Comparison of ENCODE assay signal across 1 cellular context in the genomic region with DNA sequence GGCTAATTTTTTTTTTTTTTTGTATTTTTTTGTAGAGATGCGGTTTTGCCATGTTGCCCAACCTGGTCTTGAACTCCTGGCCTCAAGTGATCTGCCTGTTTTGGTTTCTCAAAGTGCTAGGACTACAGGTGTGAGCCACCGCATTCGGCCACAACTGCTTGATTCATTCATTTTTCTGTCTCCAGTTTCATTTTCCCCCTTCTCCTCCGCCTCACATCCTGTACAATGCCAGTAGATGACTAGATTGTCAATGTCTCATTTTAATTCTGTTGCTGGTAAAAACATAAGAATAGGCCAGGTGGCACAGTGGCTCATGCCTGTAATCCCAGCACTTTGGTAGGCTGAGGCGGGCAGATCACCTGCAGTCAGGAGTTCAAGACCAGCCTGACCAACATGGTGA.
A peak's percentile ranks its signal among the peaks of the same experiment; 100 is the strongest.
TF ChIP-seq lines count a peak whose summit lies in the region.

No MANE protein-coding gene starts in this region.

TF ChIP-seq in GM12878, 131 proteins besides CTCF, POLR2A, EP300 and RAD21 (continued from another document and continues in another):
- TF ChIP-seq BCL3 (IDR thresholded peaks at IDR 0.05; ENCODE audit: borderline replicate concordance, insufficient read depth, low read depth, low read length, poor library complexity, severe bottlenecking), result no peak
- TF ChIP-seq, protein P1, sequence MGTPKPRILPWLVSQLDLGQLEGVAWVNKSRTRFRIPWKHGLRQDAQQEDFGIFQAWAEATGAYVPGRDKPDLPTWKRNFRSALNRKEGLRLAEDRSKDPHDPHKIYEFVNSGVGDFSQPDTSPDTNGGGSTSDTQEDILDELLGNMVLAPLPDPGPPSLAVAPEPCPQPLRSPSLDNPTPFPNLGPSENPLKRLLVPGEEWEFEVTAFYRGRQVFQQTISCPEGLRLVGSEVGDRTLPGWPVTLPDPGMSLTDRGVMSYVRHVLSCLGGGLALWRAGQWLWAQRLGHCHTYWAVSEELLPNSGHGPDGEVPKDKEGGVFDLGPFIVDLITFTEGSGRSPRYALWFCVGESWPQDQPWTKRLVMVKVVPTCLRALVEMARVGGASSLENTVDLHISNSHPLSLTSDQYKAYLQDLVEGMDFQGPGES (IDR thresholded peaks at IDR 0.05), result no peak
- TF ChIP-seq SIX5 (IDR thresholded peaks at IDR 0.05; ENCODE audit: low read depth, low read length, severe bottlenecking), result no peak
- no peak for TF ChIP-seq EZH2 (IDR thresholded peaks at IDR 0.05; ENCODE audit: borderline replicate concordance, control insufficient read depth, low read depth, low read length)
- TF ChIP-seq MTA3 (IDR thresholded peaks at IDR 0.05; ENCODE audit: borderline replicate concordance, low read length), result no peak
- no peak for TF ChIP-seq PML (IDR thresholded peaks at IDR 0.05; ENCODE audit: low read length)
- TF ChIP-seq, protein P2, sequence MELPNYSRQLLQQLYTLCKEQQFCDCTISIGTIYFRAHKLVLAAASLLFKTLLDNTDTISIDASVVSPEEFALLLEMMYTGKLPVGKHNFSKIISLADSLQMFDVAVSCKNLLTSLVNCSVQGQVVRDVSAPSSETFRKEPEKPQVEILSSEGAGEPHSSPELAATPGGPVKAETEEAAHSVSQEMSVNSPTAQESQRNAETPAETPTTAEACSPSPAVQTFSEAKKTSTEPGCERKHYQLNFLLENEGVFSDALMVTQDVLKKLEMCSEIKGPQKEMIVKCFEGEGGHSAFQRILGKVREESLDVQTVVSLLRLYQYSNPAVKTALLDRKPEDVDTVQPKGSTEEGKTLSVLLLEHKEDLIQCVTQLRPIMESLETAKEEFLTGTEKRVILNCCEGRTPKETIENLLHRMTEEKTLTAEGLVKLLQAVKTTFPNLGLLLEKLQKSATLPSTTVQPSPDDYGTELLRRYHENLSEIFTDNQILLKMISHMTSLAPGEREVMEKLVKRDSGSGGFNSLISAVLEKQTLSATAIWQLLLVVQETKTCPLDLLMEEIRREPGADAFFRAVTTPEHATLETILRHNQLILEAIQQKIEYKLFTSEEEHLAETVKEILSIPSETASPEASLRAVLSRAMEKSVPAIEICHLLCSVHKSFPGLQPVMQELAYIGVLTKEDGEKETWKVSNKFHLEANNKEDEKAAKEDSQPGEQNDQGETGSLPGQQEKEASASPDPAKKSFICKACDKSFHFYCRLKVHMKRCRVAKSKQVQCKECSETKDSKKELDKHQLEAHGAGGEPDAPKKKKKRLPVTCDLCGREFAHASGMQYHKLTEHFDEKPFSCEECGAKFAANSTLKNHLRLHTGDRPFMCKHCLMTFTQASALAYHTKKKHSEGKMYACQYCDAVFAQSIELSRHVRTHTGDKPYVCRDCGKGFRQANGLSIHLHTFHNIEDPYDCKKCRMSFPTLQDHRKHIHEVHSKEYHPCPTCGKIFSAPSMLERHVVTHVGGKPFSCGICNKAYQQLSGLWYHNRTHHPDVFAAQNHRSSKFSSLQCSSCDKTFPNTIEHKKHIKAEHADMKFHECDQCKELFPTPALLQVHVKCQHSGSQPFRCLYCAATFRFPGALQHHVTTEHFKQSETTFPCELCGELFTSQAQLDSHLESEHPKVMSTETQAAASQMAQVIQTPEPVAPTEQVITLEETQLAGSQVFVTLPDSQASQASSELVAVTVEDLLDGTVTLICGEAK (IDR thresholded peaks at IDR 0.05; ENCODE audit: borderline replicate concordance), result no peak
- TF ChIP-seq, protein P3, sequence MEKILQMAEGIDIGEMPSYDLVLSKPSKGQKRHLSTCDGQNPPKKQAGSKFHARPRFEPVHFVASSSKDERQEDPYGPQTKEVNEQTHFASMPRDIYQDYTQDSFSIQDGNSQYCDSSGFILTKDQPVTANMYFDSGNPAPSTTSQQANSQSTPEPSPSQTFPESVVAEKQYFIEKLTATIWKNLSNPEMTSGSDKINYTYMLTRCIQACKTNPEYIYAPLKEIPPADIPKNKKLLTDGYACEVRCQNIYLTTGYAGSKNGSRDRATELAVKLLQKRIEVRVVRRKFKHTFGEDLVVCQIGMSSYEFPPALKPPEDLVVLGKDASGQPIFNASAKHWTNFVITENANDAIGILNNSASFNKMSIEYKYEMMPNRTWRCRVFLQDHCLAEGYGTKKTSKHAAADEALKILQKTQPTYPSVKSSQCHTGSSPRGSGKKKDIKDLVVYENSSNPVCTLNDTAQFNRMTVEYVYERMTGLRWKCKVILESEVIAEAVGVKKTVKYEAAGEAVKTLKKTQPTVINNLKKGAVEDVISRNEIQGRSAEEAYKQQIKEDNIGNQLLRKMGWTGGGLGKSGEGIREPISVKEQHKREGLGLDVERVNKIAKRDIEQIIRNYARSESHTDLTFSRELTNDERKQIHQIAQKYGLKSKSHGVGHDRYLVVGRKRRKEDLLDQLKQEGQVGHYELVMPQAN (conservative IDR thresholded peaks at IDR 0.05), result 0 out of 2 replicates have a peak, but pooled peaks have one; percentile 22
- no peak for TF ChIP-seq MXI1 (IDR thresholded peaks at IDR 0.05; ENCODE audit: low read depth, low read length)
- no peak for TF ChIP-seq MYB (IDR thresholded peaks at IDR 0.05; ENCODE audit: borderline replicate concordance, low read depth, low read length)
- no peak for TF ChIP-seq EGR1 (IDR thresholded peaks at IDR 0.05; ENCODE audit: borderline replicate concordance in 1 of 2, low read depth in 2 of 2, low read length in 2 of 2)
- TF ChIP-seq RELB (IDR thresholded peaks at IDR 0.05; ENCODE audit: low read depth), result peak; percentile 55; the same call in 1 of the 2 replicates
- no peak for TF ChIP-seq BMI1 (IDR thresholded peaks at IDR 0.05; ENCODE audit: borderline replicate concordance)
- no peak for TF ChIP-seq CEBPB (IDR thresholded peaks at IDR 0.05; ENCODE audit: borderline replicate concordance in 1 of 2, low read depth in 2 of 2, low read length in 2 of 2)
- TF ChIP-seq LARP7 (IDR thresholded peaks at IDR 0.05), result no peak
- TF ChIP-seq ATF2 (IDR thresholded peaks at IDR 0.05; ENCODE audit: low read length), result no peak
- no peak for TF ChIP-seq SMC3 (IDR thresholded peaks at IDR 0.05; ENCODE audit: borderline replicate concordance, low read length)
- no peak; the same call in 1 of the 2 replicates for TF ChIP-seq HDGF (IDR thresholded peaks at IDR 0.05)
- TF ChIP-seq RB1 (IDR thresholded peaks at IDR 0.05; ENCODE audit: borderline replicate concordance), result no peak
- peak; percentile 69; the same call in 1 of the 2 replicates for TF ChIP-seq CBFB (IDR thresholded peaks at IDR 0.05; ENCODE audit: low read depth)
- TF ChIP-seq, protein P4, sequence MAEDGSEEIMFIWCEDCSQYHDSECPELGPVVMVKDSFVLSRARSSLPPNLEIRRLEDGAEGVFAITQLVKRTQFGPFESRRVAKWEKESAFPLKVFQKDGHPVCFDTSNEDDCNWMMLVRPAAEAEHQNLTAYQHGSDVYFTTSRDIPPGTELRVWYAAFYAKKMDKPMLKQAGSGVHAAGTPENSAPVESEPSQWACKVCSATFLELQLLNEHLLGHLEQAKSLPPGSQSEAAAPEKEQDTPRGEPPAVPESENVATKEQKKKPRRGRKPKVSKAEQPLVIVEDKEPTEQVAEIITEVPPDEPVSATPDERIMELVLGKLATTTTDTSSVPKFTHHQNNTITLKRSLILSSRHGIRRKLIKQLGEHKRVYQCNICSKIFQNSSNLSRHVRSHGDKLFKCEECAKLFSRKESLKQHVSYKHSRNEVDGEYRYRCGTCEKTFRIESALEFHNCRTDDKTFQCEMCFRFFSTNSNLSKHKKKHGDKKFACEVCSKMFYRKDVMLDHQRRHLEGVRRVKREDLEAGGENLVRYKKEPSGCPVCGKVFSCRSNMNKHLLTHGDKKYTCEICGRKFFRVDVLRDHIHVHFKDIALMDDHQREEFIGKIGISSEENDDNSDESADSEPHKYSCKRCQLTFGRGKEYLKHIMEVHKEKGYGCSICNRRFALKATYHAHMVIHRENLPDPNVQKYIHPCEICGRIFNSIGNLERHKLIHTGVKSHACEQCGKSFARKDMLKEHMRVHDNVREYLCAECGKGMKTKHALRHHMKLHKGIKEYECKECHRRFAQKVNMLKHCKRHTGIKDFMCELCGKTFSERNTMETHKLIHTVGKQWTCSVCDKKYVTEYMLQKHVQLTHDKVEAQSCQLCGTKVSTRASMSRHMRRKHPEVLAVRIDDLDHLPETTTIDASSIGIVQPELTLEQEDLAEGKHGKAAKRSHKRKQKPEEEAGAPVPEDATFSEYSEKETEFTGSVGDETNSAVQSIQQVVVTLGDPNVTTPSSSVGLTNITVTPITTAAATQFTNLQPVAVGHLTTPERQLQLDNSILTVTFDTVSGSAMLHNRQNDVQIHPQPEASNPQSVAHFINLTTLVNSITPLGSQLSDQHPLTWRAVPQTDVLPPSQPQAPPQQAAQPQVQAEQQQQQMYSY (CRISPR knock-in tag; IDR thresholded peaks at IDR 0.05), result no peak
- no peak for TF ChIP-seq NR2C2 (IDR thresholded peaks at IDR 0.05; ENCODE audit: borderline replicate concordance, control insufficient read depth, insufficient read length, low read depth)
- TF ChIP-seq SUZ12 (IDR thresholded peaks at IDR 0.05; ENCODE audit: unreplicated experiment), result no peak
- TF ChIP-seq ZNF207 (IDR thresholded peaks at IDR 0.05; ENCODE audit: borderline replicate concordance), result peak; percentile 18; the same call in 1 of the 2 replicates
- no peak for TF ChIP-seq MAX (IDR thresholded peaks at IDR 0.05; ENCODE audit: low read depth, low read length)
- TF ChIP-seq, protein P5, sequence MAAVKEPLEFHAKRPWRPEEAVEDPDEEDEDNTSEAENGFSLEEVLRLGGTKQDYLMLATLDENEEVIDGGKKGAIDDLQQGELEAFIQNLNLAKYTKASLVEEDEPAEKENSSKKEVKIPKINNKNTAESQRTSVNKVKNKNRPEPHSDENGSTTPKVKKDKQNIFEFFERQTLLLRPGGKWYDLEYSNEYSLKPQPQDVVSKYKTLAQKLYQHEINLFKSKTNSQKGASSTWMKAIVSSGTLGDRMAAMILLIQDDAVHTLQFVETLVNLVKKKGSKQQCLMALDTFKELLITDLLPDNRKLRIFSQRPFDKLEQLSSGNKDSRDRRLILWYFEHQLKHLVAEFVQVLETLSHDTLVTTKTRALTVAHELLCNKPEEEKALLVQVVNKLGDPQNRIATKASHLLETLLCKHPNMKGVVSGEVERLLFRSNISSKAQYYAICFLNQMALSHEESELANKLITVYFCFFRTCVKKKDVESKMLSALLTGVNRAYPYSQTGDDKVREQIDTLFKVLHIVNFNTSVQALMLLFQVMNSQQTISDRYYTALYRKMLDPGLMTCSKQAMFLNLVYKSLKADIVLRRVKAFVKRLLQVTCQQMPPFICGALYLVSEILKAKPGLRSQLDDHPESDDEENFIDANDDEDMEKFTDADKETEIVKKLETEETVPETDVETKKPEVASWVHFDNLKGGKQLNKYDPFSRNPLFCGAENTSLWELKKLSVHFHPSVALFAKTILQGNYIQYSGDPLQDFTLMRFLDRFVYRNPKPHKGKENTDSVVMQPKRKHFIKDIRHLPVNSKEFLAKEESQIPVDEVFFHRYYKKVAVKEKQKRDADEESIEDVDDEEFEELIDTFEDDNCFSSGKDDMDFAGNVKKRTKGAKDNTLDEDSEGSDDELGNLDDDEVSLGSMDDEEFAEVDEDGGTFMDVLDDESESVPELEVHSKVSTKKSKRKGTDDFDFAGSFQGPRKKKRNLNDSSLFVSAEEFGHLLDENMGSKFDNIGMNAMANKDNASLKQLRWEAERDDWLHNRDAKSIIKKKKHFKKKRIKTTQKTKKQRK (IDR thresholded peaks at IDR 0.05; ENCODE audit: low read depth, low read length), result no peak
- TF ChIP-seq PAX5 (IDR thresholded peaks at IDR 0.05; ENCODE audit: borderline replicate concordance, low read depth, low read length), result peak; percentile 19; the same call in 1 of the 2 replicates
- TF ChIP-seq WRNIP1 (IDR thresholded peaks at IDR 0.05; ENCODE audit: borderline replicate concordance, low read depth, low read length), result no peak
